10 cellular contexts compared by ENCODE assay signal in genomic region chr7:93715234-93715633, GRCh38.
DNase-seq lines count a peak whose midpoint lies in the region; ATAC-seq, FAIRE-seq and TF ChIP-seq lines count a peak whose summit lies in the region.
"Had no signal": no experiment of that assay in that cellular context is flagged by ENCODE, and none has a peak within 500 bp of the region (broad histone marks: within the 10 kb centered on the region; RNA-seq: fewer than 3 reads in every experiment).

No MANE protein-coding gene starts in this region.

- no peaks in the 10 kb centered on the region for H3K36me3 Mint-ChIP-seq in neural crest cell (ENCODE audit: low read depth)
- H3K36me3 Mint-ChIP-seq: activated naive CD4-positive, alpha-beta T cell treated with anti-CD3 and anti-CD28 coated beads, Interleukin-2, amount 50 U/mL, for 24 hours had no signal

- peak; percentile 19 for DNase-seq in NCI-H1694 treated with DMSO at 0.1 percent for 48 hours (lab: John Stamatoyannopoulos, UW)
- no peak for DNase-seq in NCI-H1694 (lab: John Stamatoyannopoulos, UW)
- peak; percentile 5 to 7 for DNase-seq in SJCRH30
- DNase-seq in epithelial cell of esophagus (ENCODE audit: low read depth), result peak; percentile 52
- peak; percentile 50 for DNase-seq in neural crest cell (ENCODE audit: low read depth, low spot score)
- DNase-seq in midbrain (lab: John Stamatoyannopoulos, UW), result no peak
- no peak for DNase-seq in frontal cortex (ENCODE audit: low spot score in 2 of 2)

- H3K27ac ChIP-seq in SJCRH30, result no peak overlapping the region
- H3K27ac ChIP-seq: BLaER1 had no signal

- H3K4me1 ChIP-seq in SJCRH30, result peaks cover 16% of the 10 kb centered on the region

- H3K9me3 Mint-ChIP-seq in neural crest cell, result no peaks in the 10 kb centered on the region
- H3K9me3 Mint-ChIP-seq: activated naive CD4-positive, alpha-beta T cell treated with anti-CD3 and anti-CD28 coated beads, Interleukin-2, amount 50 U/mL, for 24 hours had no signal

- no peak overlapping the region for H3K27ac Mint-ChIP-seq in neural crest cell (ENCODE audit: unreplicated experiment)
- H3K27ac Mint-ChIP-seq: activated naive CD4-positive, alpha-beta T cell treated with anti-CD3 and anti-CD28 coated beads, Interleukin-2, amount 50 U/mL, for 24 hours had no signal

- TF ChIP-seq CTCF in epithelial cell of esophagus (IDR thresholded peaks at IDR 0.05; ENCODE audit: insufficient read depth, low read depth, low read length, missing control alignments) (peak; percentile 55), neural crest cell (conservative IDR thresholded peaks at IDR 0.05) (peak; percentile 76)

- H3K4me3 ChIP-seq in SJCRH30, result no peak overlapping the region
- H3K4me3 ChIP-seq in epithelial cell of esophagus (ENCODE audit: low read length), result no peak overlapping the region
- H3K4me3 ChIP-seq: BLaER1 had no signal

- ATAC-seq in HG03175 (IDR thresholded peaks at IDR 0.05; ENCODE audit: unreplicated experiment), result peak; percentile 59

- H3K4me1 Mint-ChIP-seq in neural crest cell, result no peaks in the 10 kb centered on the region
- H3K4me1 Mint-ChIP-seq: activated naive CD4-positive, alpha-beta T cell treated with anti-CD3 and anti-CD28 coated beads, Interleukin-2, amount 50 U/mL, for 24 hours had no signal

- no peaks in the 10 kb centered on the region for H3K36me3 ChIP-seq in SJCRH30
- H3K36me3 ChIP-seq: BLaER1 had no signal

- FAIRE-seq in frontal cortex (lab: Jason Lieb, UNC), result no peak

- H3K27me3 ChIP-seq in SJCRH30, result no peaks in the 10 kb centered on the region
- H3K27me3 ChIP-seq: BLaER1 had no signal

- H3K27me3 Mint-ChIP-seq in neural crest cell (ENCODE audit: low read depth), result no peaks in the 10 kb centered on the region

- no peak overlapping the region for H3K4me3 Mint-ChIP-seq in neural crest cell
- H3K4me3 Mint-ChIP-seq: activated naive CD4-positive, alpha-beta T cell treated with anti-CD3 and anti-CD28 coated beads, Interleukin-2, amount 50 U/mL, for 24 hours had no signal

- no peaks in the 10 kb centered on the region for H3K9me3 ChIP-seq in SJCRH30 (replicated peaks)
- H3K9me3 ChIP-seq: BLaER1 had no signal

Comparison
In these comparisons a context has a peak if more than half of its experiments do, and no peak if none do; other contexts are left out.
1. DNase-seq: peak in NCI-H1694 treated with DMSO at 0.1 percent for 48 hours (single experiment), SJCRH30 (2 of 2), epithelial cell of esophagus (single experiment) and neural crest cell (single experiment); none in NCI-H1694 (single experiment), midbrain (single experiment) and frontal cortex (0 of 2).